In the genomic region with DNA sequence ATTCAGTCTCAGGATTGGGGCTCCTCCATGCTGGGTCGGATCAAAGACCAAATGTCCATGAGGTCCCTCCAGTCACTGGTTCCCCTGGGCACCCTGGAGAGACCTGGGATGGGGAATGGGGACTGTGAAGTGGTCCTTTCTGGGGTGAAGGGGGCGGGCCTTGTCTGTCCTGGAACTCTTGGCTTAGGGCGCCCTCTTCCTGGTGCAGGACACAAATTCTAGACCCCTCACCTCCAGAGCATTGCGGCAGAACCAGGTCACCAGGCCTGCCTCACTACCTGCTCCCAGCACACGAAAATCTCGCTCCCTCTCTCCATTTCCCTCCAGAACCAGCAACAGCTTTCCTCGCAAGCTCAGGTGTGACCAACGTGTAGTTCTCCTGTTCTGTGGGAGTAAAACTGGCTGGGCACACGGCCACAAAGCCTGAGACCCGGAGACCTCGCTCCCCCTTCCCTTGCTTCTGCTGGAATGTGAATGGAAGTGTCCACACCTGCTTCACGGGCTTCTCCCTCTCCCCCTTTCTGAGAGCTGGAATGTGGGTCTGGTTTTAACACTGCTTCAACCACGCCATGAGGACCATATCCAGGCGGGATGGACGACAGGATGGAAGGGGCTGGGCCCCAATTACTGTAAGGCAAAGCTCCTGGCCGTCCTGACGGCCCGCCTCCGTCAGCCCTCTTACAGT, we compare ENCODE assay signal across 12 cellular contexts.
DNase-seq lines count a peak whose midpoint lies in the region; ATAC-seq and TF ChIP-seq lines count a peak whose summit lies in the region.
"Had no signal": no experiment of that assay in that cellular context is flagged by ENCODE, and none has a peak within 500 bp of the region (broad histone marks: within the 10 kb centered on the region; RNA-seq: fewer than 3 reads in every experiment).

No MANE protein-coding gene starts in this region.

- ATAC-seq in GM21360 (IDR thresholded peaks at IDR 0.05; ENCODE audit: unreplicated experiment): no peak
- no peak for ATAC-seq in GM21737 (IDR thresholded peaks at IDR 0.05; ENCODE audit: unreplicated experiment)
- no peak for ATAC-seq in HG02981 (IDR thresholded peaks at IDR 0.05; ENCODE audit: unreplicated experiment)
- ATAC-seq in GM21529 (IDR thresholded peaks at IDR 0.05; ENCODE audit: unreplicated experiment): no peak
- ATAC-seq: effector memory CD8-positive, alpha-beta T cell; stimulated activated naive B cell treated with anti-CD40 and anti-IgM and Interleukin-4, amounts not matched to agents 10 μg/mL and 1 μg/mL and 100 μg/mL, for 72 hours had no signal

- no peak overlapping the region for H3K27ac Mint-ChIP-seq in nephron progenitor cell
- H3K27ac Mint-ChIP-seq: activated naive CD4-positive, alpha-beta T cell treated with anti-CD3 and anti-CD28 coated beads for 36 hours; stimulated activated naive B cell treated with anti-CD40 and anti-IgM and Interleukin-4, amounts not matched to agents 10 μg/mL and 1 μg/mL and 100 μg/mL, for 72 hours had no signal

- DNase-seq in Daoy (ENCODE audit: low read depth) (peak; percentile 54), brain microvascular endothelial cell (no peak), nephron progenitor cell (peak; percentile 45)
- DNase-seq: activated naive CD4-positive, alpha-beta T cell treated with anti-CD3 and anti-CD28 coated beads for 36 hours; effector memory CD8-positive, alpha-beta T cell; stimulated activated naive B cell treated with anti-CD40 and anti-IgM and Interleukin-4, amounts not matched to agents 10 μg/mL and 1 μg/mL and 100 μg/mL, for 72 hours had no signal

- no peak overlapping the region for H3K27ac ChIP-seq in brain microvascular endothelial cell
- H3K27ac ChIP-seq: HL-60 had no signal

- TF ChIP-seq EP300 in Ishikawa (IDR thresholded peaks at IDR 0.05; ENCODE audit: borderline replicate concordance): no peak

- H3K36me3 Mint-ChIP-seq in nephron progenitor cell (ENCODE audit: low read depth): no peaks in the 10 kb centered on the region

- TF ChIP-seq CTCF in brain microvascular endothelial cell (IDR thresholded peaks at IDR 0.05; ENCODE audit: low read depth, low read length, missing control alignments) (peak; percentile 31), nephron progenitor cell (IDR thresholded peaks at IDR 0.05) (no peak)

- H3K36me3 ChIP-seq in brain microvascular endothelial cell (replicated peaks): no peaks in the 10 kb centered on the region

- TF ChIP-seq RAD21 in Ishikawa (IDR thresholded peaks at IDR 0.05; ENCODE audit: low read depth): peak; percentile 70

- in situ Hi-C loops in brain microvascular endothelial cell (cut with HindIII; ENCODE audit: low pct_ligation_motif_present, low sequenced_read_pairs): loop anchor here (25.0 kb wide), 1 partner anchor 364 kb away; no protein-coding TSS in a partner anchor

- no peak overlapping the region for H3K4me3 Mint-ChIP-seq in nephron progenitor cell
- H3K4me3 Mint-ChIP-seq: activated naive CD4-positive, alpha-beta T cell treated with anti-CD3 and anti-CD28 coated beads for 36 hours; effector memory CD8-positive, alpha-beta T cell; stimulated activated naive B cell treated with anti-CD40 and anti-IgM and Interleukin-4, amounts not matched to agents 10 μg/mL and 1 μg/mL and 100 μg/mL, for 72 hours had no signal

- peaks cover 31% of the 10 kb centered on the region for H3K27me3 Mint-ChIP-seq in nephron progenitor cell (ENCODE audit: low read depth, poor library complexity)

- no peak overlapping the region for H3K4me3 ChIP-seq in brain microvascular endothelial cell (ENCODE audit: low read depth, low read length)

- peaks cover 21% of the 10 kb centered on the region for H3K9me3 Mint-ChIP-seq in nephron progenitor cell
- H3K9me3 Mint-ChIP-seq: effector memory CD8-positive, alpha-beta T cell had no signal

- H3K4me1 Mint-ChIP-seq in nephron progenitor cell: peaks cover 57% of the 10 kb centered on the region

- no peaks in the 10 kb centered on the region for H3K27me3 ChIP-seq in brain microvascular endothelial cell (replicated peaks)

TF ChIP-seq in Ishikawa, 13 proteins besides CTCF, POLR2A, EP300 and RAD21:
- no peak for TF ChIP-seq TAF1 (IDR thresholded peaks at IDR 0.05; ENCODE audit: low read depth)
- no peak for TF ChIP-seq FOXM1 (IDR thresholded peaks at IDR 0.05; ENCODE audit: borderline replicate concordance, low read depth)
- TF ChIP-seq, protein P1, sequence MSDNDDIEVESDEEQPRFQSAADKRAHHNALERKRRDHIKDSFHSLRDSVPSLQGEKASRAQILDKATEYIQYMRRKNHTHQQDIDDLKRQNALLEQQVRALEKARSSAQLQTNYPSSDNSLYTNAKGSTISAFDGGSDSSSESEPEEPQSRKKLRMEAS (IDR thresholded peaks at IDR 0.05): no peak
- no peak for TF ChIP-seq USF1 (IDR thresholded peaks at IDR 0.05)
- TF ChIP-seq NFIC (IDR thresholded peaks at IDR 0.05): no peak
- TF ChIP-seq YY1 (IDR thresholded peaks at IDR 0.05; ENCODE audit: low read depth): no peak
- TF ChIP-seq CEBPB (IDR thresholded peaks at IDR 0.05): no peak
- TF ChIP-seq REST (IDR thresholded peaks at IDR 0.05; ENCODE audit: low read depth): no peak
- TF ChIP-seq CREB1 (IDR thresholded peaks at IDR 0.05; ENCODE audit: low read depth): no peak
- TF ChIP-seq EGR1 (IDR thresholded peaks at IDR 0.05): no peak
- no peak for TF ChIP-seq TEAD4 (IDR thresholded peaks at IDR 0.05)
- no peak for TF ChIP-seq ZBTB7A (IDR thresholded peaks at IDR 0.05; ENCODE audit: low read depth)
- no peak for TF ChIP-seq TCF12 (IDR thresholded peaks at IDR 0.05; ENCODE audit: low read depth)
